Comparison of ENCODE assay signal across 11 cellular contexts in the genomic region with DNA sequence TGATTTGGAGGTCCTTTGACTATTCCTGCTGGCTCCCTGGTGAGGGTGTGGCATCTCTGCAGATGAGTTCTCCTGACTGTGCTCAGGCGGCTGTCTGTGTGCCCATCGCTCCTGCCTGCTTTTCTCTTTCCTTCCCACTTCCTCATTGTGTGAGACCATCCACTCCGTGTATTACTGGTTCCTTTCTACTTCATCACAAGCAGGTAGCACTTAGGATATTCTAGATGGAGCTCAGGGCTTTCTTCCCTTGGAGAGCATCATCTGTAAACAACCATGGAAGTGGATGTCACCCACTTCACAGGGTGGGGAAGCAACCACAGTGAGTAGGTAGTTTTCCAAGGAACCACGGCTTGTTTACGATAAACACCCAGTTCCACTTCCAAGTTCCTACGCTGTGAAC. TPM values are rescaled to one million over a fixed set of nuclear protein-coding genes. Genes with fewer than 3 reads are reported as not detected.
A peak's percentile ranks its signal among the peaks of the same experiment; 100 is the strongest.
DNase-seq lines count a peak whose midpoint lies in the region; ATAC-seq and TF ChIP-seq lines count a peak whose summit lies in the region.
"Had no signal": no experiment of that assay in that cellular context is flagged by ENCODE, and none has a peak within 500 bp of the region (broad histone marks: within the 10 kb centered on the region; RNA-seq: fewer than 3 reads in every experiment).

No MANE protein-coding gene starts in this region.

- H3K4me3 ChIP-seq in right atrium auricular region (no peak overlapping the region), endodermal cell (ENCODE audit: low read length) (no peak overlapping the region), upper lobe of right lung (no peak overlapping the region), A673 (ENCODE audit: low read depth, low read length, poor library complexity, severe bottlenecking) (no peak overlapping the region)
- H3K4me3 ChIP-seq: adrenal gland had no signal

- POLR2A ChIA-PET in A673 (lab: Charles Lee; ENCODE audit: low non-redundant PET), result no interaction called here

- no peaks in the 10 kb centered on the region for H3K36me3 ChIP-seq in right atrium auricular region
- H3K36me3 ChIP-seq in endodermal cell (ENCODE audit: control insufficient read depth, insufficient read depth, low read length), result peaks cover 24% of the 10 kb centered on the region
- no peaks in the 10 kb centered on the region for H3K36me3 ChIP-seq in upper lobe of right lung
- no peaks in the 10 kb centered on the region for H3K36me3 ChIP-seq in A673 (ENCODE audit: insufficient read depth, low read length, poor library complexity, severe bottlenecking)
- H3K36me3 ChIP-seq: adrenal gland had no signal

- no TSS peak for BruUV-seq in A673 (replicated peaks; lab: Mats Ljungman, UMichigan)

- H3K4me1 ChIP-seq in right atrium auricular region (peaks cover 0 to 98% of the 10 kb centered on the region in 2 donors), endodermal cell (ENCODE audit: control insufficient read depth, insufficient read depth, low read length) (no peaks in the 10 kb centered on the region), upper lobe of right lung (peaks cover 65% of the 10 kb centered on the region), A673 (ENCODE audit: insufficient read depth, low read length, poor library complexity, severe bottlenecking) (peaks cover 21% of the 10 kb centered on the region)

- H3K9me3 ChIP-seq in right atrium auricular region (no peaks in the 10 kb centered on the region), endodermal cell (ENCODE audit: control insufficient read depth, low read length) (no peaks in the 10 kb centered on the region), upper lobe of right lung (no peaks in the 10 kb centered on the region), A673 (ENCODE audit: low read depth, low read length, poor library complexity, severe bottlenecking) (no peaks in the 10 kb centered on the region)
- H3K9me3 ChIP-seq: adrenal gland had no signal

- WGBS in endodermal cell (ENCODE audit: insufficient coverage in 1 of 2, insufficient read length in 1 of 2), 2 experiments, result 82 to 93% methylated on average over 3 to 6 of the region's 6 CpGs

- TF ChIP-seq CTCF in right atrium auricular region (IDR thresholded peaks at IDR 0.05) (no peak), endodermal cell (conservative IDR thresholded peaks at IDR 0.05) (no peak), upper lobe of right lung (IDR thresholded peaks at IDR 0.05) (no peak), A673 (conservative IDR thresholded peaks at IDR 0.05; ENCODE audit: low read depth, low read length) (no peak)

- H3K4me1 Mint-ChIP-seq in endodermal cell, result peaks cover 36% of the 10 kb centered on the region

- H3K27ac Mint-ChIP-seq in endodermal cell, result peak overlapping the region; percentile 55
- H3K27ac Mint-ChIP-seq: nephron had no signal

- peaks cover 21% of the 10 kb centered on the region for H3K36me3 Mint-ChIP-seq in endodermal cell (ENCODE audit: low read depth)

- DNase-seq in right atrium auricular region (ENCODE audit: low spot score) (no peak), left cardiac atrium (no peak), MV-4-11 (lab: John Stamatoyannopoulos, UW) (peak; percentile 65), endodermal cell (no peak), upper lobe of right lung (no peak), A673 (ENCODE audit: low spot score) (no peak), amygdala (lab: John Stamatoyannopoulos, UW) (no peak), left lobe of liver (ENCODE audit: low spot score) (no peak)
- DNase-seq: adrenal gland, NCI-H1092 treated with DMSO at 0.1 percent for 48 hours had no signal

- no peaks in the 10 kb centered on the region for H3K27me3 Mint-ChIP-seq in endodermal cell (ENCODE audit: insufficient read depth)

- H3K27me3 ChIP-seq in right atrium auricular region, result no peaks in the 10 kb centered on the region
- H3K27me3 ChIP-seq in endodermal cell (ENCODE audit: control insufficient read depth, insufficient read depth, low read length, poor library complexity, severe bottlenecking), result no peaks in the 10 kb centered on the region
- H3K27me3 ChIP-seq in upper lobe of right lung, result no peaks in the 10 kb centered on the region
- no peaks in the 10 kb centered on the region for H3K27me3 ChIP-seq in A673 (replicated peaks; ENCODE audit: insufficient read depth, low read depth, low read length, poor library complexity)
- H3K27me3 ChIP-seq: adrenal gland had no signal

- ATAC-seq in left cardiac atrium (no peak), upper lobe of right lung (peak; percentile 66), left lobe of liver (no peak)

- H3K27ac ChIP-seq in right atrium auricular region, result peak overlapping the region; percentile 84 to 95
- H3K27ac ChIP-seq in endodermal cell (ENCODE audit: low read depth, low read length), result no peak overlapping the region
- no peak overlapping the region for H3K27ac ChIP-seq in upper lobe of right lung
- H3K27ac ChIP-seq in A673 (ENCODE audit: low read depth, low read length, poor library complexity, severe bottlenecking), result no peak overlapping the region
- H3K27ac ChIP-seq: adrenal gland had no signal

- CTCF ChIA-PET in A673 (lab: Charles Lee), result no interaction called here

- H3K4me3 Mint-ChIP-seq in endodermal cell, result no peak overlapping the region
- H3K4me3 Mint-ChIP-seq: nephron had no signal

- H3K9me3 Mint-ChIP-seq in endodermal cell, result no peaks in the 10 kb centered on the region
- H3K9me3 Mint-ChIP-seq: nephron had no signal

- H3K9ac ChIP-seq in endodermal cell (ENCODE audit: extremely low read depth, low read length, poor library complexity, severe bottlenecking), result no peak overlapping the region

- intact Hi-C loops in left cardiac atrium (cut with DNase I) (no loop called here), upper lobe of right lung (cut with DNase I) (no loop called here), A673 (cut with micrococcal nuclease; ENCODE audit: unreplicated experiment) (no loop called here)

RNA-seq across cellular contexts. Expression of gene DNAJB6, which starts 15.7 kb away (rescaled TPM):
- total RNA-seq in right atrium auricular region (100 to 1,000 TPM; 134 to 137 TPM), left cardiac atrium (100 to 1,000 TPM; 158 to 159 TPM), endodermal cell (100 to 1,000 TPM; 126 to 174 TPM), upper lobe of right lung (95.8 TPM), A673 (2021) (133 and 146 TPM in 2 replicates), left lobe of liver (26.3 TPM)
- 121 TPM for polyA plus RNA-seq in endodermal cell (2013, experiment 1 of 2)
- 112 TPM for polyA plus RNA-seq in endodermal cell (2013, experiment 2 of 2)

Comparison
In these comparisons a context has a peak if more than half of its experiments do, and no peak if none do; other contexts are left out.
1. H3K27ac ChIP-seq: peak in right atrium auricular region (2 of 2); none in endodermal cell (single experiment), upper lobe of right lung (single experiment) and A673 (single experiment).